Comparison of ENCODE assay signal across 8 cellular contexts in the genomic region with DNA sequence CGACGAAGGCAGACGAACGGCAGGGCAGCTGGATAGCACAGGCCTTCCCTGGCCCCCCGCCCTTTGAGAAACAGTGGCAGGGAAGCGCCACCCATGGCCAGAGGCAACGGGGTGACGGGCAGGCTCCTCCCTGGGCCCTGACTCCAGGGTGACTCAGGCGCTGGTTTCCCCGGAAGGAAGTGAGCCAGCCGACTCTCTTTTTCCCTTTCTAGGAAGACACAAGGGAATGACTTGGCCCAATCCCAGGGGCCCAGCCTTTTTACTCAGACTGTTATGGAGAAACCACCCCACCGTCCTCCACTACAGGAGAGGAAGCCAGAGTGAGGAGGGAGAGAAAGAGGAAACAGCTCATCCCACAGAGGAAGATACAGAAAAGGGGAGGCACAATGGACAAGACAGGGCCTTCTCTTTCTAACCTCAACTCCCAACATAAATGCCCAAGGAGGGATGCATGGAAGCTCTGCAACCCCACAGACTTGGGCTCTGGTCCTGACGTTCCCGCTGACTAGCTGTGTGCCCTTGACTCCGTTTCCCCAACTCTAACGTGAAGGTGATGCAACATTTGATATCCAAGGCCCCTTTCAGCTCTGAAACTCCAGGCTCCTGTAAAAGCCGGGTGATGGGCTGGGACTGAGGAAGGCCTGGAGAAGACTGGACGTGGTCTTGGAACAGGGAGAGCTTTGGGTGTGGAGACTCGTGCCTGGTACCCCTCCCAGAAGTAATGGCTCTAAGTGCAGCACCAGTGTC. TPM values are rescaled to one million over a fixed set of nuclear protein-coding genes. Genes with fewer than 3 reads are reported as not detected.
DNase-seq lines count a peak whose midpoint lies in the region; ATAC-seq, FAIRE-seq and TF ChIP-seq lines count a peak whose summit lies in the region.

No MANE protein-coding gene starts in this region.

- dilution Hi-C loops in mammary epithelial cell (cut with HindIII; ENCODE audit: low sequenced_read_pairs): no loop called here

- H3K9me3 Mint-ChIP-seq in activated CD8-positive, alpha-beta memory T cell treated with anti-CD3 and anti-CD28 coated beads, Interleukin-2, amount 10 ng/mL, durations not matched to agents 7 days and 5 days (ENCODE audit: low read depth): no peaks in the 10 kb centered on the region

- H3K4me2 ChIP-seq in A549 (peak overlapping the region; percentile 98), KMS-11 (peak overlapping the region; percentile 93; the same call in 1 of the 2 replicates), mammary epithelial cell (ENCODE audit: insufficient read depth, low read depth, low read length) (peak overlapping the region; percentile 66)

- H4K20me1 ChIP-seq in KMS-11 (ENCODE audit: insufficient read depth) (no peaks in the 10 kb centered on the region), mammary epithelial cell (ENCODE audit: insufficient read depth, low read length) (no peaks in the 10 kb centered on the region)

- in situ Hi-C loops in mammary epithelial cell (cut with MboI; ENCODE audit: low sequenced_read_pairs in 2 of 2): no loop called here

- TF ChIP-seq EP300 in A549 (IDR thresholded peaks at IDR 0.05): peak in 1 of 2 experiments; percentile 63; a peak in 3 of 5 replicates

- POLR2A ChIA-PET in A549 (lab: Yijun Ruan, JAX): interaction anchor here (1.1 to 2.4 kb wide), 5 partner anchors 11 to 90 kb away, joined by 3 to 15 read pairs (median 4); no protein-coding TSS in a partner anchor

- no peaks in the 10 kb centered on the region for H3K9me3 ChIP-seq in A549
- no peaks in the 10 kb centered on the region for H3K9me3 ChIP-seq in mammary epithelial cell (replicated peaks; ENCODE audit: insufficient read depth, low read length)

- H3K36me3 ChIP-seq in KMS-11 (ENCODE audit: insufficient read depth): no peaks in the 10 kb centered on the region
- peaks cover 7% of the 10 kb centered on the region for H3K36me3 ChIP-seq in mammary epithelial cell (ENCODE audit: insufficient read depth, low read length)

- WGBS in A549 (ENCODE audit: missing lambda C conversion rate): 16% methylated on average over 19 of the region's 19 CpGs
- WGBS in mammary epithelial cell (ENCODE audit: low coverage, missing lambda C conversion rate): 11% methylated on average over 19 of the region's 19 CpGs

- peaks cover 6% of the 10 kb centered on the region for H3K4me1 Mint-ChIP-seq in activated CD8-positive, alpha-beta memory T cell treated with anti-CD3 and anti-CD28 coated beads, Interleukin-2, amount 10 ng/mL, durations not matched to agents 7 days and 5 days

- H3K27ac ChIP-seq in A549: peak overlapping the region; percentile 98 to 99
- H3K27ac ChIP-seq in KMS-11: peak overlapping the region; percentile 88; the same call in 1 of the 2 replicates
- H3K27ac ChIP-seq in mammary epithelial cell (ENCODE audit: insufficient read depth, low read depth, low read length): peak overlapping the region; percentile 88

- H3K27me3 ChIP-seq in KMS-11 (ENCODE audit: insufficient read depth, low read depth): no peaks in the 10 kb centered on the region
- H3K27me3 ChIP-seq in mammary epithelial cell (ENCODE audit: insufficient read depth, low read length): no peaks in the 10 kb centered on the region

- peak; percentile 80 to 95 for DNase-seq in A549 (ENCODE audit: low read depth in 1 of 2, low spot score in 1 of 2)
- DNase-seq in mammary epithelial cell: peak; percentile 100
- DNase-seq in medulla oblongata (ENCODE audit: extremely low spot score): peak; percentile 34
- DNase-seq in GM19240 (ENCODE audit: insufficient read length, low spot score): no peak
- DNase-seq in activated CD8-positive, alpha-beta memory T cell treated with anti-CD3 and anti-CD28 coated beads, Interleukin-2, amount 10 ng/mL, durations not matched to agents 7 days and 5 days: no peak

- intact Hi-C loops in mammary epithelial cell (cut with micrococcal nuclease): loop anchor here (1.0 kb wide), 3 partner anchors 9 to 26 kb away; no protein-coding TSS in a partner anchor

- BruUV-seq in mammary epithelial cell (replicated peaks; lab: Mats Ljungman, UMichigan): TSS peak; percentile 97

- no peak for FAIRE-seq in A549 (lab: Jason Lieb, UNC)

- H3K4me3 ChIP-seq in A549: peak overlapping the region; percentile 18; the same call in 1 of the 3 replicates
- no peak overlapping the region for H3K4me3 ChIP-seq in KMS-11 (IDR thresholded peaks at IDR 0.05; ENCODE audit: insufficient read depth, low read depth, low read length)
- peak overlapping the region in 1 of 3 experiments; percentile 21 for H3K4me3 ChIP-seq in mammary epithelial cell (replicated peaks in 1 of 3; ENCODE audit: insufficient read depth in 1 of 3, low read depth in 2 of 3, low read length in 3 of 3)

- H2AFZ ChIP-seq in KMS-11 (ENCODE audit: low read depth) (no peak overlapping the region), mammary epithelial cell (ENCODE audit: low read depth, low read length) (no peak overlapping the region)

- H3K9ac ChIP-seq in KMS-11 (no peak overlapping the region), mammary epithelial cell (ENCODE audit: insufficient read depth, low read length) (peak overlapping the region; percentile 60)

- H3K27me3 Mint-ChIP-seq in activated CD8-positive, alpha-beta memory T cell treated with anti-CD3 and anti-CD28 coated beads, Interleukin-2, amount 10 ng/mL, durations not matched to agents 7 days and 5 days: no peaks in the 10 kb centered on the region

- H3K4me1 ChIP-seq in A549: peaks cover 100% of the 10 kb centered on the region
- H3K4me1 ChIP-seq in KMS-11 (ENCODE audit: low read depth, poor library complexity, severe bottlenecking): peaks cover 91% of the 10 kb centered on the region
- peaks cover 95% of the 10 kb centered on the region for H3K4me1 ChIP-seq in mammary epithelial cell (ENCODE audit: insufficient read depth, low read length)

- TF ChIP-seq CTCF in A549 (IDR thresholded peaks at IDR 0.05): no peak; the same call in 2 of the 3 replicates
- TF ChIP-seq CTCF in KMS-11 (conservative IDR thresholded peaks at IDR 0.05; ENCODE audit: low read depth, low read length): no peak
- no peak for TF ChIP-seq CTCF in mammary epithelial cell (conservative IDR thresholded peaks at IDR 0.05 in 1 of 2, IDR thresholded peaks at IDR 0.05 in 1 of 2; ENCODE audit: extremely low read depth in 1 of 2, insufficient read depth in 1 of 2, low read depth in 1 of 2, low read length in 2 of 2)

- TF ChIP-seq POLR2A in A549 (IDR thresholded peaks at IDR 0.05; ENCODE audit: low read length): no peak

- no peaks in the 10 kb centered on the region for H3K36me3 Mint-ChIP-seq in activated CD8-positive, alpha-beta memory T cell treated with anti-CD3 and anti-CD28 coated beads, Interleukin-2, amount 10 ng/mL, durations not matched to agents 7 days and 5 days

- CTCF ChIA-PET in A549 (lab: Yijun Ruan, JAX) (interaction anchor here (0.8 to 19.3 kb wide), 11 partner anchors 9 to 156 kb away, joined by 3 to 480 read pairs (median 4); no protein-coding TSS in a partner anchor), mammary epithelial cell (lab: Charles Lee; ENCODE audit: low non-redundant PET) (no interaction called here)
- CTCF ChIA-PET in activated CD8-positive, alpha-beta memory T cell treated with anti-CD3 and anti-CD28 coated beads, Interleukin-2, amount 10 ng/mL, durations not matched to agents 7 days and 5 days (lab: Charles Lee): interaction anchor here (0.6 kb wide), 1 partner anchor 50 kb away, joined by 4 read pairs; no protein-coding TSS in a partner anchor

- H3K4me3 Mint-ChIP-seq in activated CD8-positive, alpha-beta memory T cell treated with anti-CD3 and anti-CD28 coated beads, Interleukin-2, amount 10 ng/mL, durations not matched to agents 7 days and 5 days: no peak overlapping the region

- H3K79me2 ChIP-seq in KMS-11 (ENCODE audit: insufficient read depth, low read depth) (peaks cover 39% of the 10 kb centered on the region), mammary epithelial cell (ENCODE audit: insufficient read depth, low read length) (peaks cover 98% of the 10 kb centered on the region)

- H3K27ac Mint-ChIP-seq in activated CD8-positive, alpha-beta memory T cell treated with anti-CD3 and anti-CD28 coated beads, Interleukin-2, amount 10 ng/mL, durations not matched to agents 7 days and 5 days: no peak overlapping the region

- TF ChIP-seq RAD21 in A549 (conservative IDR thresholded peaks at IDR 0.05 in 1 of 2, IDR thresholded peaks at IDR 0.05 in 1 of 2): peak in 1 of 2 experiments; percentile 42; a peak in 2 of 5 replicates

- ATAC-seq in A549: peak; percentile 86 to 91
- ATAC-seq in activated CD8-positive, alpha-beta memory T cell treated with anti-CD3 and anti-CD28 coated beads, Interleukin-2, amount 10 ng/mL, durations not matched to agents 7 days and 5 days: no peak
- ATAC-seq in HG03442 (IDR thresholded peaks at IDR 0.05; ENCODE audit: unreplicated experiment): no peak
- no peak for ATAC-seq in HG02798 (IDR thresholded peaks at IDR 0.05; ENCODE audit: poor library complexity, unreplicated experiment)

TF ChIP-seq in A549, 52 proteins besides CTCF, POLR2A, EP300 and RAD21 (continues in another document):
- TF ChIP-seq NPAS2 (CRISPR knock-in tag; IDR thresholded peaks at IDR 0.05; ENCODE audit: borderline replicate concordance) (no peak), TP53 (CRISPR knock-in tag; IDR thresholded peaks at IDR 0.05) (0 out of 2 replicates have a peak, but pooled peaks have one; percentile 31), CHD2 (IDR thresholded peaks at IDR 0.05; ENCODE audit: low read length, partially characterized antibody) (no peak), MAFK (IDR thresholded peaks at IDR 0.05; ENCODE audit: partially characterized antibody) (peak; percentile 48), MAX (IDR thresholded peaks at IDR 0.05) (peak; percentile 76), RCOR1 (IDR thresholded peaks at IDR 0.05; ENCODE audit: low read depth, low read length) (no peak), SMC3 (IDR thresholded peaks at IDR 0.05) (peak; percentile 40; the same call in 2 of the 3 replicates), FOSL2 (IDR thresholded peaks at IDR 0.05) (peak; percentile 52; the same call in 1 of the 2 replicates), FOSL2 (CRISPR knock-in tag; IDR thresholded peaks at IDR 0.05) (peak; percentile 94)

RNA-seq across cellular contexts. Expression of gene ACTN1, which starts 27.9 kb away (rescaled TPM):
- 207 and 208 TPM in 2 replicates for polyA plus RNA-seq in A549 (2011; rRNA removed)
- 265 and 286 TPM in 2 replicates for polyA plus RNA-seq in A549 (2012; cell fraction: cytosol; rRNA removed)
- polyA plus RNA-seq in A549 (2012; cell fraction: nucleus; rRNA removed): 559 and 760 TPM in 2 replicates
- 245 to 269 TPM (median 252 TPM) in 3 replicates for polyA plus RNA-seq in A549 (2017; fragmentation: RNase III; extraction: RNeasy Plus Mini Kit Qiagen cat#74134 plus additional on column Dnase treatment)
- 580 and 586 TPM in 2 replicates for polyA minus RNA-seq in A549 (2011; rRNA and poly(A)+ RNA removed)
- 1,000 to 10,000 TPM in 1 of 2 donors, 100 to 1,000 TPM in 1; 841 to 1,322 TPM for total RNA-seq in mammary epithelial cell
- polyA plus RNA-seq in mammary epithelial cell: 813 TPM
- polyA minus RNA-seq in mammary epithelial cell: 1,325 TPM
- total RNA-seq in activated CD8-positive, alpha-beta memory T cell treated with anti-CD3 and anti-CD28 coated beads, Interleukin-2, amount 10 ng/mL, durations not matched to agents 7 days and 5 days: 10 to 100 TPM; 26.8 to 56.0 TPM

Comparison
In these comparisons a context has a peak if more than half of its experiments do, and no peak if none do; other contexts are left out.
1. ATAC-seq: peak in A549 (2 of 2); none in activated CD8-positive, alpha-beta memory T cell treated with anti-CD3 and anti-CD28 coated beads, Interleukin-2, amount 10 ng/mL, durations not matched to agents 7 days and 5 days (single experiment), HG03442 (single experiment) and HG02798 (single experiment).
2. DNase-seq: peak in A549 (2 of 2), mammary epithelial cell (single experiment) and medulla oblongata (single experiment); none in GM19240 (single experiment) and activated CD8-positive, alpha-beta memory T cell treated with anti-CD3 and anti-CD28 coated beads, Interleukin-2, amount 10 ng/mL, durations not matched to agents 7 days and 5 days (single experiment).
3. RNA of gene ACTN1, which starts 27.9 kb away (total RNA-seq): 841 to 1,322 TPM in mammary epithelial cell; 26.8 to 56.0 TPM in activated CD8-positive, alpha-beta memory T cell treated with anti-CD3 and anti-CD28 coated beads, Interleukin-2, amount 10 ng/mL, durations not matched to agents 7 days and 5 days; every median in the first group is over 10 times any median in the second.
4. Peak in every context shown above with its lines, with median percentiles within 50 percentile points of each other: H3K27ac ChIP-seq and H3K4me2 ChIP-seq.